9 cellular contexts compared by ENCODE assay signal in the genomic region with DNA sequence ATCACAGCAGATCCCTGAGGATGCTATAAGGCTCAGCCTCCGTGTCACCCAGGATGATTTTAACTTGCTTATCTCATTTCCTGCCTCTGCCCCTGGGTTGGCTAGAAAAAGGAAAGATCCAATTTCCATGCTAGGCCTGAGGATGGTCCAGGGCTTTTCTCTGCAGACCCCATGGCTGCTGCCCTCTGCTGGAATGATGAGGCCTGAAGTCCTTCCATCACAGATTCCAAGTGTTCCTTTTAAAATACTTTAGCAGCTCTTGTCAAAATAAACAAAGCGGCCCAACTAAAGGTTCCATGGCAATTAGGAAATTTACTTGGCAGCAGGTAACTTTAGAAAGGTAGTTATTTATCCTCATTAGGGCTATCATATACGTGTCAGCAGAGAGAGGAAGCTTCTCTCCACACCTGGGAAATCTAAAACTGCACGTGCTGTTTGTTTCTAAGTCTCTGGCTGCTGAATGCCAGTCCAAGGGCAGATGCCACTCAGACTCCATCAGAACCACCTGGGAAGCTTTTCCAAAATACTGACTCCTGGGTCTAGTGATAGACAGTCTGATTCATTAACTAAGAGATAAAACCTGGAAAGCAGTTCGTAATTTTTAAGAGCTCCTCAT.
DNase-seq lines count a peak whose midpoint lies in the region; ATAC-seq and TF ChIP-seq lines count a peak whose summit lies in the region.
"Had no signal": no experiment of that assay in that cellular context is flagged by ENCODE, and none has a peak within 500 bp of the region (broad histone marks: within the 10 kb centered on the region; RNA-seq: fewer than 3 reads in every experiment).

No MANE protein-coding gene starts in this region.

- H3K27ac Mint-ChIP-seq in HFFc6: no peak overlapping the region

- H3K27me3 ChIP-seq in SK-N-SH (ENCODE audit: insufficient read depth): no peaks in the 10 kb centered on the region
- no peaks in the 10 kb centered on the region for H3K27me3 ChIP-seq in gastroesophageal sphincter

- no peak overlapping the region for H3K4me3 Mint-ChIP-seq in HFFc6

- no peaks in the 10 kb centered on the region for H4K20me1 ChIP-seq in SK-N-SH (ENCODE audit: insufficient read depth)

- H3K27ac ChIP-seq in SK-N-SH (ENCODE audit: low read depth in 2 of 2, low read length in 1 of 2) (no peak overlapping the region), gastroesophageal sphincter (no peak overlapping the region)

- no peak overlapping the region for H3K4me2 ChIP-seq in SK-N-SH

- peak; percentile 72 for TF ChIP-seq CTCF in AG09309 (IDR thresholded peaks at IDR 0.05; ENCODE audit: control insufficient read depth, insufficient read depth, low read depth, low read length, missing control alignments)
- peak; percentile 84 for TF ChIP-seq CTCF in HFFc6 (IDR thresholded peaks at IDR 0.05)
- peak; percentile 71 for TF ChIP-seq CTCF in SK-N-SH (IDR thresholded peaks at IDR 0.05)
- TF ChIP-seq CTCF in gastroesophageal sphincter (IDR thresholded peaks at IDR 0.05): peak in 1 of 4 experiments; percentile 39

- no peak for TF ChIP-seq POLR2A in gastroesophageal sphincter (IDR thresholded peaks at IDR 0.05)

- H3K9me2 ChIP-seq in SK-N-SH: no peaks in the 10 kb centered on the region

- no peaks in the 10 kb centered on the region for H3K36me3 Mint-ChIP-seq in HFFc6 (ENCODE audit: low read depth)

- TF ChIP-seq RAD21 in SK-N-SH (IDR thresholded peaks at IDR 0.05; ENCODE audit: low read length): peak; percentile 78

- H3F3A ChIP-seq in SK-N-SH (replicated peaks; ENCODE audit: insufficient read depth): no peaks in the 10 kb centered on the region

- POLR2A ChIA-PET in SK-N-SH (lab: Yijun Ruan, JAX): no interaction called here

- TF ChIP-seq EP300 in SK-N-SH (IDR thresholded peaks at IDR 0.05; ENCODE audit: borderline replicate concordance in 1 of 2, low read depth in 1 of 2, low read length in 1 of 2): no peak; a peak in 1 of 4 replicates
- no peak for TF ChIP-seq EP300 in gastroesophageal sphincter (IDR thresholded peaks at IDR 0.05)

- no peak overlapping the region for H2AFZ ChIP-seq in SK-N-SH (ENCODE audit: low read depth)

- H3K4me1 ChIP-seq in SK-N-SH (ENCODE audit: control insufficient read depth in 1 of 2, insufficient read depth in 2 of 2, low read depth in 1 of 2, low read length in 1 of 2) (peaks cover 0 to 5% of the 10 kb centered on the region in 2 experiments; a peak in 1 of 4 replicates), gastroesophageal sphincter (no peaks in the 10 kb centered on the region)

- no peak overlapping the region for H3K9ac ChIP-seq in SK-N-SH

- no peaks in the 10 kb centered on the region for H3K79me2 ChIP-seq in SK-N-SH (ENCODE audit: insufficient read depth)

- peaks cover 32% of the 10 kb centered on the region for H3K4me1 Mint-ChIP-seq in HFFc6 (ENCODE audit: low read depth)

- H3K36me3 ChIP-seq in SK-N-SH (replicated peaks in 1 of 2; ENCODE audit: control insufficient read depth in 1 of 2, insufficient read depth in 2 of 2, low read length in 1 of 2) (no peaks in the 10 kb centered on the region), gastroesophageal sphincter (no peaks in the 10 kb centered on the region)

- DNase-seq in AG09309 (ENCODE audit: low read depth): no peak
- peak; percentile 52 for DNase-seq in HFFc6
- peak; percentile 49 for DNase-seq in SK-N-SH
- peak; percentile 33 for DNase-seq in iPS DF 4.7 (ENCODE audit: extremely low read depth, low spot score)
- DNase-seq in NK-92 treated with Interleukin-12 subunit alpha and Interleukin-12 subunit beta, amount 100 ng/mL, for 24 hours (lab: John Stamatoyannopoulos, UW): no peak
- DNase-seq in NCI-H2196 (lab: John Stamatoyannopoulos, UW; ENCODE audit: unreplicated experiment): no peak
- DNase-seq: T-helper 1 cell had no signal

- WGBS in SK-N-SH (ENCODE audit: low lambda C conversion rate): 59% methylated on average over 5 of the region's 5 CpGs
- 33% methylated on average over 3 to 5 of the region's 5 CpGs for WGBS in gastroesophageal sphincter (ENCODE audit: low coverage in 1 of 2), 2 donors

- no peaks in the 10 kb centered on the region for H3K9me3 Mint-ChIP-seq in HFFc6

- H3K27me3 Mint-ChIP-seq in HFFc6 (ENCODE audit: insufficient read depth): peaks cover 11% of the 10 kb centered on the region

- H3K4me3 ChIP-seq in AG09309 (ENCODE audit: control insufficient read depth, low read depth, low read length): no peak overlapping the region
- H3K4me3 ChIP-seq in SK-N-SH (ENCODE audit: low read depth in 2 of 2, low read length in 1 of 2): no peak overlapping the region; a peak in 1 of 4 replicates
- no peak overlapping the region for H3K4me3 ChIP-seq in gastroesophageal sphincter

- ATAC-seq in gastroesophageal sphincter (no peak), HG03097 (IDR thresholded peaks at IDR 0.05; ENCODE audit: low FRiP score, unreplicated experiment) (no peak)

- CTCF ChIA-PET in SK-N-SH (lab: Yijun Ruan, JAX): interaction anchor here (0.7 to 2.2 kb wide), 39 partner anchors 8 to 741 kb away, joined by 3 to 44 read pairs (median 4); no protein-coding TSS in a partner anchor

- H3K9me3 ChIP-seq in SK-N-SH (no peaks in the 10 kb centered on the region), gastroesophageal sphincter (no peaks in the 10 kb centered on the region)

TF ChIP-seq in SK-N-SH, 30 proteins besides CTCF, POLR2A, EP300 and RAD21:
- TF ChIP-seq SMC3 (IDR thresholded peaks at IDR 0.05; ENCODE audit: low read depth, low read length) (peak; percentile 81), ELF1 (IDR thresholded peaks at IDR 0.05) (no peak), GATA2 (CRISPR knock-in tag; IDR thresholded peaks at IDR 0.05) (no peak), SIN3A (IDR thresholded peaks at IDR 0.05; ENCODE audit: borderline replicate concordance, low read depth, low read length) (no peak)
- TF ChIP-seq, protein P1, sequence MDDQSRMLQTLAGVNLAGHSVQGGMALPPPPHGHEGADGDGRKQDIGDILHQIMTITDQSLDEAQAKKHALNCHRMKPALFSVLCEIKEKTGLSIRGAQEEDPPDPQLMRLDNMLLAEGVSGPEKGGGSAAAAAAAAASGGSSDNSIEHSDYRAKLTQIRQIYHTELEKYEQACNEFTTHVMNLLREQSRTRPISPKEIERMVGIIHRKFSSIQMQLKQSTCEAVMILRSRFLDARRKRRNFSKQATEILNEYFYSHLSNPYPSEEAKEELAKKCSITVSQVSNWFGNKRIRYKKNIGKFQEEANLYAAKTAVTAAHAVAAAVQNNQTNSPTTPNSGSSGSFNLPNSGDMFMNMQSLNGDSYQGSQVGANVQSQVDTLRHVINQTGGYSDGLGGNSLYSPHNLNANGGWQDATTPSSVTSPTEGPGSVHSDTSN (IDR thresholded peaks at IDR 0.05): no peak

Comparison
In these comparisons a context has a peak if more than half of its experiments do, and no peak if none do; other contexts are left out.
1. DNase-seq: peak in HFFc6 (single experiment), SK-N-SH (single experiment) and iPS DF 4.7 (single experiment); none in AG09309 (single experiment), NK-92 treated with Interleukin-12 subunit alpha and Interleukin-12 subunit beta, amount 100 ng/mL, for 24 hours (single experiment) and NCI-H2196 (single experiment).